In the genomic region with DNA sequence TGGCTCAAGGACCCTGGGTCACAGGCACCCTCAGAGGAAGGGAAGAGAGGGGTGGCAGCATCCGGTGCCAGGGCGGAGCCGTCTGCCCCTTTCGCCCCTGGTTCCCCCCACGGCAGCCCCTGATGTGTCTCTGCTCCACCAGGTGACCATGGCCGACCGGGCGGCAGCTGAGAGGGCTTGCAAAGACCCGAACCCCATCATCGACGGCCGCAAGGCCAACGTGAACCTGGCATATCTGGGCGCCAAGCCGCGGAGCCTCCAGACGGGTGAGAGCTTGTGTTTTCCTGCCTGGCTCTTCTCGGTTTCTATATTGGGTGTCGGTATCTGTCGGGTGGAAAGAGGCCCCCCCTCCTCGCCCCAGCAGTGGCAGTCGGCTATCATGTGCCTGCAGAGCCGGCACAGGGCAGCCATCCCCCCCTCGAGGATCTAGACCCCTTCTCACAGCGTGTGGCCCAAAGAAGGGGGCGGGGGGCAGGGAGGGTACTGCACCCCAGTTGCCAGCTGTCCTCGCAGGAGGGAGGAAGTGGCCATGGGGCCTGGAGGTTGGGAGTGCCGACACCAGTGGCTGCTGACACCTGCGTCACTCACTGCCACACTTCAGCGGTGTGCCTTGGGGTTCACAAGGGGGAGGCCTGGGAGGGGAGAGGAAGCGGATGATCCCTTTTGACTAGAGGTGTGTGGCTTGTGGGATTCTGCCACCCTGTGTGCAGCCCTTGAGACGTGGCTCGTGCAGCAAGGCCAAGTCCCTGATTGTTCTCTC, we compare ENCODE assay signal across 2 cellular contexts.
TF ChIP-seq lines count a peak whose summit lies in the region.

No MANE protein-coding gene starts in this region.

TF ChIP-seq in IMR-90, 13 proteins besides CTCF, POLR2A, EP300 and RAD21:
- TF ChIP-seq MAZ (IDR thresholded peaks at IDR 0.05; ENCODE audit: borderline replicate concordance, low read depth, low read length) (no peak), MAFK (IDR thresholded peaks at IDR 0.05; ENCODE audit: low read depth, low read length) (no peak), RCOR1 (IDR thresholded peaks at IDR 0.05; ENCODE audit: insufficient replicate concordance, low read length) (no peak), SMC3 (IDR thresholded peaks at IDR 0.05; ENCODE audit: low read depth, low read length) (no peak), CHD1 (IDR thresholded peaks at IDR 0.05; ENCODE audit: low read depth, low read length) (no peak), BHLHE40 (IDR thresholded peaks at IDR 0.05; ENCODE audit: low read depth, low read length) (no peak), RFX5 (IDR thresholded peaks at IDR 0.05; ENCODE audit: low read depth, low read length) (no peak), MXI1 (IDR thresholded peaks at IDR 0.05; ENCODE audit: borderline replicate concordance, low read depth, low read length) (no peak), CEBPB (IDR thresholded peaks at IDR 0.05; ENCODE audit: low read depth, low read length) (no peak), NFE2L2 (IDR thresholded peaks at IDR 0.05; ENCODE audit: low read depth, low read length) (no peak)
- TF ChIP-seq, protein P1, sequence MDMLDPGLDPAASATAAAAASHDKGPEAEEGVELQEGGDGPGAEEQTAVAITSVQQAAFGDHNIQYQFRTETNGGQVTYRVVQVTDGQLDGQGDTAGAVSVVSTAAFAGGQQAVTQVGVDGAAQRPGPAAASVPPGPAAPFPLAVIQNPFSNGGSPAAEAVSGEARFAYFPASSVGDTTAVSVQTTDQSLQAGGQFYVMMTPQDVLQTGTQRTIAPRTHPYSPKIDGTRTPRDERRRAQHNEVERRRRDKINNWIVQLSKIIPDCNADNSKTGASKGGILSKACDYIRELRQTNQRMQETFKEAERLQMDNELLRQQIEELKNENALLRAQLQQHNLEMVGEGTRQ (IDR thresholded peaks at IDR 0.05; ENCODE audit: low read depth, low read length): no peak
- TF ChIP-seq, protein P2, sequence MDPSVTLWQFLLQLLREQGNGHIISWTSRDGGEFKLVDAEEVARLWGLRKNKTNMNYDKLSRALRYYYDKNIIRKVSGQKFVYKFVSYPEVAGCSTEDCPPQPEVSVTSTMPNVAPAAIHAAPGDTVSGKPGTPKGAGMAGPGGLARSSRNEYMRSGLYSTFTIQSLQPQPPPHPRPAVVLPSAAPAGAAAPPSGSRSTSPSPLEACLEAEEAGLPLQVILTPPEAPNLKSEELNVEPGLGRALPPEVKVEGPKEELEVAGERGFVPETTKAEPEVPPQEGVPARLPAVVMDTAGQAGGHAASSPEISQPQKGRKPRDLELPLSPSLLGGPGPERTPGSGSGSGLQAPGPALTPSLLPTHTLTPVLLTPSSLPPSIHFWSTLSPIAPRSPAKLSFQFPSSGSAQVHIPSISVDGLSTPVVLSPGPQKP (IDR thresholded peaks at IDR 0.05; ENCODE audit: borderline replicate concordance, low read depth, low read length): no peak
TF ChIP-seq in IMR-90: peak in this region for 0.

TF ChIP-seq in neural cell, 6 proteins besides CTCF, POLR2A, EP300 and RAD21:
- TF ChIP-seq TAF1 (IDR thresholded peaks at IDR 0.05; ENCODE audit: low read depth) (no peak), POLR2AphosphoS5 (IDR thresholded peaks at IDR 0.05) (no peak), EZH2 (IDR thresholded peaks at IDR 0.05; ENCODE audit: borderline replicate concordance, insufficient read depth, low read length, poor library complexity, severe bottlenecking) (no peak)
